Comparison of ENCODE assay signal across 27 cellular contexts in genomic region chr1:95183952-95184351, GRCh38.
"Had no signal": no experiment of that assay in that cellular context is flagged by ENCODE, and none has a peak within 500 bp of the region (broad histone marks: within the 10 kb centered on the region; RNA-seq: fewer than 3 reads in every experiment).

No MANE protein-coding gene starts in this region.

- DNase-seq: activated CD4-positive, alpha-beta memory T cell treated with anti-CD3 and anti-CD28 coated beads, Interleukin-2, amount 10 ng/mL, durations not matched to agents 7 days and 5 days; activated CD4-positive, alpha-beta T cell treated with anti-CD3 and anti-CD28 coated beads for 36 hours; activated CD4-positive, alpha-beta T cell treated with anti-CD3 and anti-CD28 coated beads, Interleukin-2, amount 50 U/mL, for 1 hour; activated CD4-positive, CD25-positive, alpha-beta regulatory T cell; activated gamma-delta T cell treated with Interleukin-2 at 50 U/mL for 16 hours; activated naive CD4-positive, alpha-beta T cell treated with anti-CD3 and anti-CD28 coated beads, Interleukin-2, amount 10 ng/mL, durations not matched to agents 7 days and 5 days; activated naive CD8-positive, alpha-beta T cell treated with anti-CD3 and anti-CD28 coated beads for 36 hours; activated T-cell treated with anti-CD3 and anti-CD28 coated beads for 4 hours; activated T-cell treated with anti-CD3 and anti-CD28 coated beads, Interleukin-2, amount 50 U/mL, for 72 hours; adrenal gland; NCI-H1092; NCI-H1417; NCI-H2029; NCI-H345; NCI-H510A; NCI-H526 treated with DMSO at 0.1 percent for 48 hours; NK-92 treated with Interleukin-12 subunit alpha and Interleukin-12 subunit beta, amount 100 ng/mL, for 24 hours; OCI-M1; Right ventricle myocardium superior; RPMI8226; SJCRH30; SK-N-SH; T-helper 1 cell had no signal

- H3K27ac ChIP-seq: adrenal gland, breast epithelium, KMS-11, SJCRH30, VCaP had no signal

- ATAC-seq: activated CD4-positive, alpha-beta T cell treated with anti-CD3 and anti-CD28 coated beads for 36 hours; activated T-cell treated with anti-CD3 and anti-CD28 coated beads, Interleukin-2, amount 50 U/mL, for 72 hours; Panc1 had no signal
